ENCODE assay signal across 29 cellular contexts in genomic region chr16:53631236-53631635, GRCh38.
"Had no signal": no experiment of that assay in that cellular context is flagged by ENCODE, and none has a peak within 500 bp of the region (broad histone marks: within the 10 kb centered on the region; RNA-seq: fewer than 3 reads in every experiment).

No MANE protein-coding gene starts in this region.

- DNase-seq: colonic mucosa; dermis blood vessel endothelial cell; effector memory CD8-positive, alpha-beta T cell; erythroblast; esophagus squamous epithelium; foreskin melanocyte; glutamatergic neuron; heart right ventricle; hippocampal formation; left cardiac atrium; left lung; mesenchymal stem cell; mucosa of descending colon; naive B cell; nucleus accumbens; stimulated activated CD4-positive, alpha-beta T cell treated with anti-CD3 and anti-CD28 coated beads, Interleukin-12 subunit alpha, Interleukin-12 subunit beta, amount 100 ng/mL, for 4 hours; stimulated activated CD4-positive, alpha-beta T cell treated with anti-CD3 and anti-CD28 coated beads, Interleukin-1b, Interleukin-23, amount 100 ng/mL, for 48 hours; stimulated activated CD4-positive, alpha-beta T cell treated with anti-CD3 and anti-CD28 coated beads, Interleukin-4, amount 100 ng/mL, for 1 hour; stimulated activated CD8-positive, alpha-beta memory T cell treated with anti-CD3 and anti-CD28 coated beads, Interleukin-4, amount 100 ng/mL, for 48 hours; stimulated activated naive CD4-positive, alpha-beta T cell; stomach; thyroid gland; trophoblast cell had no signal

- H3K4me1 ChIP-seq: colonic mucosa, esophagus squamous epithelium, heart right ventricle, left lung, prostate gland, right atrium auricular region, thyroid gland had no signal

- H3K4me3 Mint-ChIP-seq: effector memory CD8-positive, alpha-beta T cell; mesothelial cell of epicardium; naive B cell; nephron had no signal

- H3K27ac Mint-ChIP-seq: mesothelial cell of epicardium, naive B cell, nephron had no signal

- H3K9me3 ChIP-seq: colonic mucosa, esophagus squamous epithelium, heart right ventricle, left lung, mucosa of descending colon, prostate gland, right atrium auricular region, stomach, thyroid gland had no signal

- H3K27ac ChIP-seq: colonic mucosa, esophagus squamous epithelium, heart right ventricle, left lung, prostate gland, right atrium auricular region, stomach, thyroid gland had no signal

- ATAC-seq: effector memory CD8-positive, alpha-beta T cell; heart right ventricle; left cardiac atrium; left lung; mucosa of descending colon; sciatic nerve had no signal

- H3K4me2 ChIP-seq: smooth muscle cell had no signal

- H3K27me3 ChIP-seq: colonic mucosa, esophagus squamous epithelium, heart right ventricle, left lung, right atrium auricular region, stomach, thyroid gland had no signal

- H3K9me3 Mint-ChIP-seq: effector memory CD8-positive, alpha-beta T cell; nephron had no signal

- H3K4me1 Mint-ChIP-seq: naive B cell, nephron had no signal

- H3K4me3 ChIP-seq: colonic mucosa, esophagus squamous epithelium, heart right ventricle, left lung, mucosa of descending colon, prostate gland, right atrium auricular region, smooth muscle cell, stomach, thyroid gland had no signal

- H3K27me3 Mint-ChIP-seq: effector memory CD8-positive, alpha-beta T cell; naive B cell had no signal

- H3K36me3 ChIP-seq: colonic mucosa, left lung, prostate gland, right atrium auricular region, thyroid gland had no signal
